ENCODE assay signal across 8 cellular contexts in genomic region chr6:42984001-42984923, GRCh38. TPM values are rescaled to one million over a fixed set of nuclear protein-coding genes. Genes with fewer than 3 reads are reported as not detected.
DNase-seq lines count a peak whose midpoint lies in the region; ATAC-seq lines count a peak whose summit lies in the region.

TSS of gene PPP2R5D (plus strand) at chr6:42984570. CDS start at chr6:42984678, 108 bp downstream.

- H3K4me1 Mint-ChIP-seq in dendritic cell treated with granulocyte-macrophage colony-stimulating factor and Interleukin-4, amounts not matched to agents 40 ng/mL and 50 ng/mL, for 4 days (ENCODE audit: low read depth): peaks cover 70% of the 10 kb centered on the region

- H3K4me3 Mint-ChIP-seq in dendritic cell treated with granulocyte-macrophage colony-stimulating factor and Interleukin-4, amounts not matched to agents 40 ng/mL and 50 ng/mL, for 4 days: peak within 1 kb of the TSS; percentile 80

- ATAC-seq in GM19372 (IDR thresholded peaks at IDR 0.05; ENCODE audit: low read depth, unreplicated experiment) (peak; percentile 91), HG03558 (IDR thresholded peaks at IDR 0.05; ENCODE audit: extremely low read depth, unreplicated experiment) (peak; percentile 85), left lobe of liver (peak; percentile 93)

- intact Hi-C loops in dendritic cell treated with granulocyte-macrophage colony-stimulating factor and Interleukin-4, amounts not matched to agents 40 ng/mL and 50 ng/mL, for 4 days (cut with micrococcal nuclease): loop anchor here (2.0 to 10.0 kb wide), 3 partner anchors 31 to 71 kb away; partner anchors contain the start of genes CUL7, KLC4, KLHDC3 and MRPL2

- H3K27ac Mint-ChIP-seq in dendritic cell treated with granulocyte-macrophage colony-stimulating factor and Interleukin-4, amounts not matched to agents 40 ng/mL and 50 ng/mL, for 4 days: peak within 1 kb of the TSS; percentile 80

- DNase-seq in C1 segment of cervical spinal cord (lab: John Stamatoyannopoulos, UW): peak; percentile 50 to 99 (median 94)
- DNase-seq in NCI-H748 treated with DMSO at 0.1 percent for 48 hours (lab: John Stamatoyannopoulos, UW): peak; percentile 99
- DNase-seq in activated CD4-positive, alpha-beta T cell treated with anti-CD3 and anti-CD28 coated beads, Interleukin-2, amount 50 U/mL, for 24 hours (ENCODE audit: low read depth in 1 of 2, low spot score in 1 of 2): peak; percentile 86 to 96
- DNase-seq in left lobe of liver (ENCODE audit: low spot score): peak; percentile 98
- DNase-seq in stimulated activated CD4-positive, alpha-beta T cell treated with anti-CD3 and anti-CD28 coated beads, Interleukin-2, amount 100 ng/mL, for 4 hours (ENCODE audit: low read depth): peak; percentile 96

- H3K9me3 Mint-ChIP-seq in dendritic cell treated with granulocyte-macrophage colony-stimulating factor and Interleukin-4, amounts not matched to agents 40 ng/mL and 50 ng/mL, for 4 days: no peaks in the 10 kb centered on the region

- H3K36me3 Mint-ChIP-seq in dendritic cell treated with granulocyte-macrophage colony-stimulating factor and Interleukin-4, amounts not matched to agents 40 ng/mL and 50 ng/mL, for 4 days (ENCODE audit: low read depth): peaks cover 25% of the 10 kb centered on the region

- H3K27me3 Mint-ChIP-seq in dendritic cell treated with granulocyte-macrophage colony-stimulating factor and Interleukin-4, amounts not matched to agents 40 ng/mL and 50 ng/mL, for 4 days: no peaks in the 10 kb centered on the region

RNA-seq across cellular contexts. Expression of gene PPP2R5D, which starts in this region (rescaled TPM):
- 14.8 TPM for total RNA-seq in left lobe of liver

Comparison
In these comparisons a context has a peak if more than half of its experiments do, and no peak if none do; other contexts are left out.
1. Peak in every context shown above with its lines: DNase-seq and ATAC-seq.